2 cellular contexts compared by ENCODE assay signal in genomic region chr2:95077521-95077807, GRCh38.
TF ChIP-seq lines count a peak whose summit lies in the region.

No MANE protein-coding gene starts in this region.

TF ChIP-seq in IMR-90, 13 proteins besides CTCF, POLR2A, EP300 and RAD21:
- no peak for TF ChIP-seq MAZ (IDR thresholded peaks at IDR 0.05; ENCODE audit: borderline replicate concordance, low read depth, low read length)
- no peak for TF ChIP-seq RCOR1 (IDR thresholded peaks at IDR 0.05; ENCODE audit: insufficient replicate concordance, low read length)

TF ChIP-seq in K562, 482 proteins besides CTCF, POLR2A, EP300 and RAD21:
- TF ChIP-seq ZBTB8A (IDR thresholded peaks at IDR 0.05; ENCODE audit: partially characterized antibody) (no peak), FOS (IDR thresholded peaks at IDR 0.05; ENCODE audit: extremely low read depth, insufficient read length) (no peak), ELF1 (tag; IDR thresholded peaks at IDR 0.05) (no peak), FOXK1 (CRISPR knock-in tag; IDR thresholded peaks at IDR 0.05; ENCODE audit: borderline replicate concordance) (no peak), FOSL1 (tag; conservative IDR thresholded peaks at IDR 0.05) (no peak), RNF2 (IDR thresholded peaks at IDR 0.05) (no peak), TRIM24 (IDR thresholded peaks at IDR 0.05) (no peak)
TF ChIP-seq in K562: peak in this region for 0.
